ENCODE assay signal across 28 cellular contexts in genomic region chr13:70162141-70162540, GRCh38. TPM values are rescaled to one million over a fixed set of nuclear protein-coding genes. Genes with fewer than 3 reads are reported as not detected.
DNase-seq lines count a peak whose midpoint lies in the region; TF ChIP-seq lines count a peak whose summit lies in the region.
"Had no signal": no experiment of that assay in that cellular context is flagged by ENCODE, and none has a peak within 500 bp of the region (broad histone marks: within the 10 kb centered on the region; RNA-seq: fewer than 3 reads in every experiment).

No MANE protein-coding gene starts in this region.

- intact Hi-C loops in A673 (cut with micrococcal nuclease; ENCODE audit: unreplicated experiment) = no loop called here

- BruUV-seq in A673 (replicated peaks; lab: Mats Ljungman, UMichigan) = no TSS peak

- TF ChIP-seq CTCF in A673 (conservative IDR thresholded peaks at IDR 0.05; ENCODE audit: low read depth, low read length) = no peak

- DNase-seq in COLO829 (ENCODE audit: low spot score) (peak; percentile 41), NCI-H1436 treated with DMSO at 0.1 percent for 48 hours (lab: John Stamatoyannopoulos, UW) (peak; percentile 76), SJCRH30 (peak; percentile 55 to 82), foreskin melanocyte (peak; percentile 36), A673 (ENCODE audit: low spot score) (no peak), dermis blood vessel endothelial cell (no peak), NCI-H510A treated with DMSO at 0.1 percent for 48 hours (lab: John Stamatoyannopoulos, UW) (no peak)
- no peak for DNase-seq in activated CD4-positive, alpha-beta T cell treated with anti-CD3 and anti-CD28 coated beads, Interleukin-2, amount 50 U/mL, for 1 hour
- DNase-seq: activated B cell treated with CpG ODN at 0.5 μM for 24 hours; activated CD4-positive, alpha-beta T cell treated with anti-CD3 and anti-CD28 coated beads, Interleukin-2, amount 50 U/mL, for 4 hours; activated naive CD4-positive, alpha-beta T cell treated with anti-CD3 and anti-CD28 coated beads, Interleukin-2, amount 50 U/mL, for 16 hours; amygdala; glutamatergic neuron; GM23248; NCI-H2029 treated with DMSO at 0.1 percent for 48 hours; right lobe of liver; stimulated activated CD4-positive, alpha-beta T cell treated with anti-CD3 and anti-CD28 coated beads, Interleukin-12 subunit alpha, Interleukin-12 subunit beta, amount 100 ng/mL, for 4 hours; stimulated activated CD4-positive, alpha-beta T cell treated with anti-CD3 and anti-CD28 coated beads, Interleukin-4, amount 100 ng/mL, for 4 hours; stimulated activated naive CD4-positive, alpha-beta T cell; T1000; testis; uterus had no signal

- H3K4me3 ChIP-seq in SJCRH30 (peak overlapping the region; percentile 21), A673 (ENCODE audit: low read depth, low read length, poor library complexity, severe bottlenecking) (no peak overlapping the region)
- H3K4me3 ChIP-seq: A549, breast epithelium, coronary artery, GM23248, right lobe of liver, testis, uterus had no signal

- H3K27ac ChIP-seq in SJCRH30 (no peak overlapping the region), A673 (ENCODE audit: low read depth, low read length, poor library complexity, severe bottlenecking) (no peak overlapping the region)
- H3K27ac ChIP-seq: A549, breast epithelium, coronary artery, GM23248, right lobe of liver, RWPE1, testis, uterus had no signal

- H3K4me1 ChIP-seq in SJCRH30 = 0 out of 2 replicates have a peak, but pooled peaks cover 2% of the 10 kb centered on the region
- H3K4me1 ChIP-seq in A673 (ENCODE audit: insufficient read depth, low read length, poor library complexity, severe bottlenecking) = no peaks in the 10 kb centered on the region
- H3K4me1 ChIP-seq: A549, breast epithelium, right lobe of liver, testis, uterus had no signal

- H3K36me3 ChIP-seq in SJCRH30 = no peaks in the 10 kb centered on the region
- H3K36me3 ChIP-seq in A673 (ENCODE audit: insufficient read depth, low read length, poor library complexity, severe bottlenecking) = no peaks in the 10 kb centered on the region
- H3K36me3 ChIP-seq: breast epithelium, right lobe of liver, uterus had no signal

- H3K9me3 ChIP-seq in SJCRH30 (replicated peaks) (no peaks in the 10 kb centered on the region), A673 (ENCODE audit: low read depth, low read length, poor library complexity, severe bottlenecking) (no peaks in the 10 kb centered on the region)
- H3K9me3 ChIP-seq: A549, breast epithelium, right lobe of liver, testis, uterus had no signal

- CTCF ChIA-PET in A673 (lab: Charles Lee) = no interaction called here

- H3K27me3 ChIP-seq in SJCRH30 (no peaks in the 10 kb centered on the region), A673 (replicated peaks; ENCODE audit: insufficient read depth, low read depth, low read length, poor library complexity) (no peaks in the 10 kb centered on the region)
- H3K27me3 ChIP-seq: breast epithelium, right lobe of liver, testis, uterus had no signal

- POLR2A ChIA-PET in A673 (lab: Charles Lee; ENCODE audit: low non-redundant PET) = no interaction called here

RNA-seq across cellular contexts. Expression of gene KLHL1, which starts 53.9 kb away (rescaled TPM):
- not detected in 2 replicates for total RNA-seq in SJCRH30 (2014; rRNA removed; shearing (Covaris generic))
- total RNA-seq in A673 (2021) (not detected in 2 replicates), dermis blood vessel endothelial cell (not detected in 2 replicates)
- total RNA-seq: activated B cell treated with CpG ODN at 0.5 μM for 24 hours, B cell, breast epithelium, GM23248, posterior vena cava, right lobe of liver, uterus had no signal

RNA-seq across cellular contexts. Expression of gene ATXN8OS, which starts 54.5 kb away (rescaled TPM):
- not detected in 2 replicates for total RNA-seq in SJCRH30 (2014; rRNA removed; shearing (Covaris generic))
- not detected in 2 replicates for total RNA-seq in A673 (2021)
- total RNA-seq in dermis blood vessel endothelial cell = not detected in 2 replicates
- total RNA-seq: activated B cell treated with CpG ODN at 0.5 μM for 24 hours, B cell, breast epithelium, GM23248, posterior vena cava, right lobe of liver, testis, uterus had no signal

Comparison
In these comparisons a context has a peak if more than half of its experiments do, and no peak if none do; other contexts are left out.
1. DNase-seq: peak in COLO829 (single experiment), NCI-H1436 treated with DMSO at 0.1 percent for 48 hours (single experiment), SJCRH30 (2 of 2) and foreskin melanocyte (single experiment); none in activated CD4-positive, alpha-beta T cell treated with anti-CD3 and anti-CD28 coated beads, Interleukin-2, amount 50 U/mL, for 1 hour (single experiment), A673 (single experiment), dermis blood vessel endothelial cell (single experiment) and NCI-H510A treated with DMSO at 0.1 percent for 48 hours (single experiment).